25 cellular contexts compared by ENCODE assay signal in the genomic region with DNA sequence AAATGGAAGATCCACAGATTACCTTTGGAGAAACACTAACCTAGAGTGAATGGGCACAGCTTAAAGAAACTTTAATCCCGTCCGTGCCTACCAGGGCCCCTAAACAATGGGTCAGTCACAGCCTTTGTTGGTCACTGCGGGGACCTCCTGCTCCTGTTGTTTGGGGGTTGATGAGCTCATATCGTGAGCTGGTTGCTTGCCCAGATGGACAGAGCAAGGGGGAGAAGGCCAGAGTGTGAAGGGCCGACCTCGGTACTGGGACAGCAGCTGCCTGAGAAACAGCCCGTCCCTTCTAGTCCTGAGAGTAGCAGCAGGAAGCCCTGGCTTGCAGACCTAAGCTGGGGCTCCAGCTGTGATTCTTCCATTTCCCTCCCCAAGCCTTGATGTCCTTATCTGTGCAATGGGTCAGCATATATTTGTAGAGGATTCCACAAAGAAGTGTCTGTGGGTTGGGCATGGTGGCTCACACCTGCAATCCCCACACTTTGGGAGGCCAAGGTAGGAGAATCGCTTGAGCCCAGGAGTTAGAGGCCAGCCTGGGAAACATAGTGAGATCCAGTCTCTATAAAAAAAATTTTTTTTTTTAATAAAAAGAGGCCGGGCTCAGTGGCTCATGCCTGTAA.
"Had no signal": no experiment of that assay in that cellular context is flagged by ENCODE, and none has a peak within 500 bp of the region (broad histone marks: within the 10 kb centered on the region; RNA-seq: fewer than 3 reads in every experiment).

No MANE protein-coding gene starts in this region.

- H3K36me3 ChIP-seq: spleen, tibial nerve, WERI-Rb-1 had no signal

- H3K27ac Mint-ChIP-seq: activated CD4-positive, alpha-beta T cell treated with anti-CD3 and anti-CD28 coated beads, Interleukin-2, amount 10 ng/mL, durations not matched to agents 7 days and 5 days; activated CD8-positive, alpha-beta T cell treated with anti-CD3 and anti-CD28 coated beads for 36 hours; activated naive CD4-positive, alpha-beta T cell treated with anti-CD3 and anti-CD28 coated beads, Interleukin-2, amount 50 U/mL, for 24 hours; activated naive CD8-positive, alpha-beta T cell treated with anti-CD3 and anti-CD28 coated beads, Interleukin-2, amount 50 U/mL, for 24 hours; activated T-helper 2 cell treated with anti-CD3 and anti-CD28 coated beads, Interferon-gamma antibody, Interleukin-2, Interleukin-4, amounts not matched to agents 10 μg/mL and 5 μg/mL and 100 μg/mL, durations not matched to agents 14 hours and 24 hours and 36 hours; dendritic cell treated with granulocyte-macrophage colony-stimulating factor and Interleukin-4, amounts not matched to agents 40 ng/mL and 50 ng/mL, for 4 days; immature natural killer cell; mesothelial cell of epicardium; naive thymus-derived CD4-positive, alpha-beta T cell; T-helper 1 cell treated with Interleukin-12 subunit alpha and Interleukin-12 subunit beta and Interleukin-4 antibody, amounts not matched to agents 30 μg/mL and 1 μg/mL, for 36 hours had no signal

- H3K9me3 ChIP-seq: spleen, tibial nerve had no signal

- H3K27ac ChIP-seq: parathyroid adenoma, spleen, tibial nerve, WERI-Rb-1 had no signal

- H3K4me1 Mint-ChIP-seq: activated CD4-positive, alpha-beta T cell treated with anti-CD3 and anti-CD28 coated beads, Interleukin-2, amount 10 ng/mL, durations not matched to agents 7 days and 5 days; activated naive CD4-positive, alpha-beta T cell treated with anti-CD3 and anti-CD28 coated beads, Interleukin-2, amount 50 U/mL, for 24 hours; activated naive CD8-positive, alpha-beta T cell treated with anti-CD3 and anti-CD28 coated beads, Interleukin-2, amount 50 U/mL, for 24 hours; central memory CD8-positive, alpha-beta T cell; immature natural killer cell; naive thymus-derived CD4-positive, alpha-beta T cell had no signal

- H3K9ac ChIP-seq: parathyroid adenoma had no signal

- H3K4me1 ChIP-seq: parathyroid adenoma, spleen, tibial nerve had no signal

- H3K27me3 Mint-ChIP-seq: activated CD4-positive, alpha-beta T cell treated with anti-CD3 and anti-CD28 coated beads, Interleukin-2, amount 10 ng/mL, durations not matched to agents 7 days and 5 days; activated naive CD4-positive, alpha-beta T cell treated with anti-CD3 and anti-CD28 coated beads, Interleukin-2, amount 50 U/mL, for 24 hours; central memory CD8-positive, alpha-beta T cell; dendritic cell treated with granulocyte-macrophage colony-stimulating factor and Interleukin-4, amounts not matched to agents 40 ng/mL and 50 ng/mL, for 4 days had no signal

- H3K9me3 Mint-ChIP-seq: activated CD4-positive, alpha-beta T cell treated with anti-CD3 and anti-CD28 coated beads, Interleukin-2, amount 10 ng/mL, durations not matched to agents 7 days and 5 days; activated CD8-positive, alpha-beta T cell treated with anti-CD3 and anti-CD28 coated beads for 36 hours; activated naive CD4-positive, alpha-beta T cell treated with anti-CD3 and anti-CD28 coated beads, Interleukin-2, amount 50 U/mL, for 24 hours; activated naive CD8-positive, alpha-beta T cell treated with anti-CD3 and anti-CD28 coated beads, Interleukin-2, amount 50 U/mL, for 24 hours; activated T-cell treated with anti-CD3 and anti-CD28 coated beads, Interleukin-2, amount 50 U/mL, for 4 hours; activated T-helper 2 cell treated with anti-CD3 and anti-CD28 coated beads, Interferon-gamma antibody, Interleukin-2, Interleukin-4, amounts not matched to agents 10 μg/mL and 5 μg/mL and 100 μg/mL, durations not matched to agents 14 hours and 24 hours and 36 hours; central memory CD8-positive, alpha-beta T cell; dendritic cell treated with granulocyte-macrophage colony-stimulating factor and Interleukin-4, amounts not matched to agents 40 ng/mL and 50 ng/mL, for 4 days; immature natural killer cell; mesothelial cell of epicardium; naive thymus-derived CD4-positive, alpha-beta T cell; T-helper 1 cell treated with Interleukin-12 subunit alpha and Interleukin-12 subunit beta and Interleukin-4 antibody, amounts not matched to agents 30 μg/mL and 1 μg/mL, for 36 hours had no signal

- ATAC-seq: activated CD8-positive, alpha-beta T cell treated with anti-CD3 and anti-CD28 coated beads for 36 hours; activated naive CD8-positive, alpha-beta T cell treated with anti-CD3 and anti-CD28 coated beads, Interleukin-2, amount 50 U/mL, for 24 hours; activated T-cell treated with anti-CD3 and anti-CD28 coated beads, Interleukin-2, amount 50 U/mL, for 4 hours; left colon; naive thymus-derived CD4-positive, alpha-beta T cell; right cardiac atrium had no signal

- H3K27me3 ChIP-seq: spleen, tibial nerve had no signal

- H3K4me3 Mint-ChIP-seq: activated CD4-positive, alpha-beta T cell treated with anti-CD3 and anti-CD28 coated beads, Interleukin-2, amount 10 ng/mL, durations not matched to agents 7 days and 5 days; activated CD8-positive, alpha-beta T cell treated with anti-CD3 and anti-CD28 coated beads for 36 hours; activated naive CD4-positive, alpha-beta T cell treated with anti-CD3 and anti-CD28 coated beads, Interleukin-2, amount 50 U/mL, for 24 hours; activated naive CD8-positive, alpha-beta T cell treated with anti-CD3 and anti-CD28 coated beads, Interleukin-2, amount 50 U/mL, for 24 hours; activated T-cell treated with anti-CD3 and anti-CD28 coated beads, Interleukin-2, amount 50 U/mL, for 4 hours; central memory CD8-positive, alpha-beta T cell; dendritic cell treated with granulocyte-macrophage colony-stimulating factor and Interleukin-4, amounts not matched to agents 40 ng/mL and 50 ng/mL, for 4 days; immature natural killer cell; mesothelial cell of epicardium; naive thymus-derived CD4-positive, alpha-beta T cell; T-helper 1 cell treated with Interleukin-12 subunit alpha and Interleukin-12 subunit beta and Interleukin-4 antibody, amounts not matched to agents 30 μg/mL and 1 μg/mL, for 36 hours had no signal

- DNase-seq: activated CD4-positive, alpha-beta T cell treated with anti-CD3 and anti-CD28 coated beads, Interleukin-2, amount 10 ng/mL, durations not matched to agents 7 days and 5 days; activated CD4-positive, CD25-positive, alpha-beta regulatory T cell treated with anti-CD3 and anti-CD28 coated beads, Interleukin-2, amount 50 U/mL, for 72 hours; activated CD8-positive, alpha-beta T cell treated with anti-CD3 and anti-CD28 coated beads for 36 hours; activated naive CD8-positive, alpha-beta T cell treated with anti-CD3 and anti-CD28 coated beads, Interleukin-2, amount 50 U/mL, for 24 hours; activated T-cell treated with anti-CD3 and anti-CD28 coated beads, Interleukin-2, amount 50 U/mL, for 4 hours; effector CD8-positive, alpha-beta T cell; immature natural killer cell; kidney; left colon; mammary epithelial cell; naive thymus-derived CD4-positive, alpha-beta T cell; occipital lobe; right cardiac atrium; spleen; stimulated activated naive CD4-positive, alpha-beta T cell; T-helper 9 cell; WERI-Rb-1 had no signal

- H3K36me3 Mint-ChIP-seq: activated naive CD4-positive, alpha-beta T cell treated with anti-CD3 and anti-CD28 coated beads, Interleukin-2, amount 50 U/mL, for 24 hours; immature natural killer cell; mesothelial cell of epicardium; naive thymus-derived CD4-positive, alpha-beta T cell had no signal

- H3K4me3 ChIP-seq: spleen, tibial nerve had no signal
